10 cellular contexts compared by ENCODE assay signal in the genomic region with DNA sequence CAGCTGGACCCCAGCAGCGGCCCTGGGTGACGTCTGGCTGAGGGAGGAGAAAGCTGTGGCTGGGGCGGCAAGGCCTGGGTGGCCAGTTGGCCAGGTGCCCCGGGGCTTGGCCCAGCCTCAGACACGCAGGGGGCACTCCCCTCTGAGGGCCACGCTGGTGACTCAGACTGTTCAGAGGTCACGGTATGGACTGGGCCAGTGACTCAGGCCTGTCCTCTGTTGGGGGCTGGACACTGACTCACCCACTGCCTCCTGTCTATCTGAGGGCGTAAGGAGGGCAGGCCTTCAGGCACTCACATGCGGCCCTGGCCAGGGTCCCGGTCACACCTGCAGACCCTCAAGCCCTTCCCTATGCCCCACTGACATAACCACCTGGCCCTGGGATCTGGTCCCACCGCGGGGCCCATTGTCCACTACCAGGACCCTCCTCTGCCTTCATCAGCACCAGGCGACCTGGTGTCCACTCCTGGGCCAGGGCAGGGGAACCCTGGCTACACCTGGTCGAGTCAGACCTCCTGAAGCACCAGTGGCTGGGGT. TPM values are rescaled to one million over a fixed set of nuclear protein-coding genes. Genes with fewer than 3 reads are reported as not detected.
DNase-seq lines count a peak whose midpoint lies in the region; ATAC-seq and TF ChIP-seq lines count a peak whose summit lies in the region.
"Had no signal": no experiment of that assay in that cellular context is flagged by ENCODE, and none has a peak within 500 bp of the region (broad histone marks: within the 10 kb centered on the region; RNA-seq: fewer than 3 reads in every experiment).

No MANE protein-coding gene starts in this region.

- no peaks in the 10 kb centered on the region for H3K27me3 ChIP-seq in HUES6 (ENCODE audit: control insufficient read depth, insufficient read depth, low read length)
- H3K27me3 ChIP-seq in colonic mucosa = no peaks in the 10 kb centered on the region

- H3K4me3 ChIP-seq in HUES6 (ENCODE audit: low read depth, low read length) (no peak overlapping the region), colonic mucosa (no peak overlapping the region)

- H3K36me3 ChIP-seq in HUES6 (ENCODE audit: control insufficient read depth, insufficient read depth, low read length) (no peaks in the 10 kb centered on the region), colonic mucosa (no peaks in the 10 kb centered on the region)

- DNase-seq in AG09319 (ENCODE audit: extremely low read depth, low read depth) = peak; percentile 86
- DNase-seq in colonic mucosa = peak; percentile 46
- peak; percentile 50 for DNase-seq in mucosa of gallbladder (ENCODE audit: low spot score)
- DNase-seq in anterior cingulate cortex (lab: John Stamatoyannopoulos, UW) = no peak
- no peak for DNase-seq in RPMI8226
- DNase-seq: activated naive CD8-positive, alpha-beta T cell treated with anti-CD3 and anti-CD28 coated beads, Interleukin-2, amount 10 ng/mL, durations not matched to agents 7 days and 5 days had no signal

- ATAC-seq in HG03439 (IDR thresholded peaks at IDR 0.05; ENCODE audit: unreplicated experiment) (no peak), HG03159 (IDR thresholded peaks at IDR 0.05; ENCODE audit: unreplicated experiment) (no peak)

- H3K9ac ChIP-seq in HUES6 (ENCODE audit: low read length) (no peak overlapping the region), colonic mucosa (ENCODE audit: low read depth in 2 of 2, low read length in 2 of 2) (no peak overlapping the region)
- H3K9ac ChIP-seq: parathyroid adenoma had no signal

- H3K4me1 ChIP-seq in HUES6 (ENCODE audit: control insufficient read depth, insufficient read depth, low read length) = peaks cover 9% of the 10 kb centered on the region
- no peaks in the 10 kb centered on the region for H3K4me1 ChIP-seq in colonic mucosa
- H3K4me1 ChIP-seq: parathyroid adenoma had no signal

- intact Hi-C loops in colonic mucosa (cut with DNase I) = no loop called here

- 0 out of 2 replicates have a peak overlapping the region, but pooled peaks have one; percentile 6 for H3K27ac ChIP-seq in HUES6 (ENCODE audit: low read depth, low read length)
- no peak overlapping the region for H3K27ac ChIP-seq in colonic mucosa
- H3K27ac ChIP-seq: parathyroid adenoma had no signal

- no peak for TF ChIP-seq CTCF in AG09319 (IDR thresholded peaks at IDR 0.05; ENCODE audit: low read depth, low read length)
- no peak for TF ChIP-seq CTCF in colonic mucosa (IDR thresholded peaks at IDR 0.05)

- H3K9me3 ChIP-seq in HUES6 (ENCODE audit: control insufficient read depth, insufficient read depth, low read depth, low read length) = peaks cover 4% of the 10 kb centered on the region; the same call in 1 of the 2 replicates
- no peaks in the 10 kb centered on the region for H3K9me3 ChIP-seq in colonic mucosa

RNA-seq across cellular contexts. Expression of gene MUC5AC, which starts 3.7 kb away (rescaled TPM):
- under 1 TPM; 0.03 to 0.20 TPM for total RNA-seq in colonic mucosa
- total RNA-seq in mucosa of gallbladder = 18.6 TPM
- total RNA-seq: activated naive CD8-positive, alpha-beta T cell treated with anti-CD3 and anti-CD28 coated beads, Interleukin-2, amount 10 ng/mL, durations not matched to agents 7 days and 5 days had no signal

Comparison
In these comparisons a context has a peak if more than half of its experiments do, and no peak if none do; other contexts are left out.
1. DNase-seq: peak in AG09319 (single experiment), colonic mucosa (single experiment) and mucosa of gallbladder (single experiment); none in anterior cingulate cortex (0 of 58) and RPMI8226 (single experiment).
2. RNA of gene MUC5AC, which starts 3.7 kb away (total RNA-seq): 18.6 TPM in mucosa of gallbladder (single experiment); 0.03 to 0.20 TPM in colonic mucosa; every median in the first group is over 10 times any median in the second.